Comparison of ENCODE assay signal across 1 cellular context in genomic region chr17:79845601-79845949, GRCh38.
TF ChIP-seq lines count a peak whose summit lies in the region.

No MANE protein-coding gene starts in this region.

TF ChIP-seq in K562, 482 proteins besides CTCF, POLR2A, EP300 and RAD21 (continued from another document and continues in another):
- TF ChIP-seq, protein P1, sequence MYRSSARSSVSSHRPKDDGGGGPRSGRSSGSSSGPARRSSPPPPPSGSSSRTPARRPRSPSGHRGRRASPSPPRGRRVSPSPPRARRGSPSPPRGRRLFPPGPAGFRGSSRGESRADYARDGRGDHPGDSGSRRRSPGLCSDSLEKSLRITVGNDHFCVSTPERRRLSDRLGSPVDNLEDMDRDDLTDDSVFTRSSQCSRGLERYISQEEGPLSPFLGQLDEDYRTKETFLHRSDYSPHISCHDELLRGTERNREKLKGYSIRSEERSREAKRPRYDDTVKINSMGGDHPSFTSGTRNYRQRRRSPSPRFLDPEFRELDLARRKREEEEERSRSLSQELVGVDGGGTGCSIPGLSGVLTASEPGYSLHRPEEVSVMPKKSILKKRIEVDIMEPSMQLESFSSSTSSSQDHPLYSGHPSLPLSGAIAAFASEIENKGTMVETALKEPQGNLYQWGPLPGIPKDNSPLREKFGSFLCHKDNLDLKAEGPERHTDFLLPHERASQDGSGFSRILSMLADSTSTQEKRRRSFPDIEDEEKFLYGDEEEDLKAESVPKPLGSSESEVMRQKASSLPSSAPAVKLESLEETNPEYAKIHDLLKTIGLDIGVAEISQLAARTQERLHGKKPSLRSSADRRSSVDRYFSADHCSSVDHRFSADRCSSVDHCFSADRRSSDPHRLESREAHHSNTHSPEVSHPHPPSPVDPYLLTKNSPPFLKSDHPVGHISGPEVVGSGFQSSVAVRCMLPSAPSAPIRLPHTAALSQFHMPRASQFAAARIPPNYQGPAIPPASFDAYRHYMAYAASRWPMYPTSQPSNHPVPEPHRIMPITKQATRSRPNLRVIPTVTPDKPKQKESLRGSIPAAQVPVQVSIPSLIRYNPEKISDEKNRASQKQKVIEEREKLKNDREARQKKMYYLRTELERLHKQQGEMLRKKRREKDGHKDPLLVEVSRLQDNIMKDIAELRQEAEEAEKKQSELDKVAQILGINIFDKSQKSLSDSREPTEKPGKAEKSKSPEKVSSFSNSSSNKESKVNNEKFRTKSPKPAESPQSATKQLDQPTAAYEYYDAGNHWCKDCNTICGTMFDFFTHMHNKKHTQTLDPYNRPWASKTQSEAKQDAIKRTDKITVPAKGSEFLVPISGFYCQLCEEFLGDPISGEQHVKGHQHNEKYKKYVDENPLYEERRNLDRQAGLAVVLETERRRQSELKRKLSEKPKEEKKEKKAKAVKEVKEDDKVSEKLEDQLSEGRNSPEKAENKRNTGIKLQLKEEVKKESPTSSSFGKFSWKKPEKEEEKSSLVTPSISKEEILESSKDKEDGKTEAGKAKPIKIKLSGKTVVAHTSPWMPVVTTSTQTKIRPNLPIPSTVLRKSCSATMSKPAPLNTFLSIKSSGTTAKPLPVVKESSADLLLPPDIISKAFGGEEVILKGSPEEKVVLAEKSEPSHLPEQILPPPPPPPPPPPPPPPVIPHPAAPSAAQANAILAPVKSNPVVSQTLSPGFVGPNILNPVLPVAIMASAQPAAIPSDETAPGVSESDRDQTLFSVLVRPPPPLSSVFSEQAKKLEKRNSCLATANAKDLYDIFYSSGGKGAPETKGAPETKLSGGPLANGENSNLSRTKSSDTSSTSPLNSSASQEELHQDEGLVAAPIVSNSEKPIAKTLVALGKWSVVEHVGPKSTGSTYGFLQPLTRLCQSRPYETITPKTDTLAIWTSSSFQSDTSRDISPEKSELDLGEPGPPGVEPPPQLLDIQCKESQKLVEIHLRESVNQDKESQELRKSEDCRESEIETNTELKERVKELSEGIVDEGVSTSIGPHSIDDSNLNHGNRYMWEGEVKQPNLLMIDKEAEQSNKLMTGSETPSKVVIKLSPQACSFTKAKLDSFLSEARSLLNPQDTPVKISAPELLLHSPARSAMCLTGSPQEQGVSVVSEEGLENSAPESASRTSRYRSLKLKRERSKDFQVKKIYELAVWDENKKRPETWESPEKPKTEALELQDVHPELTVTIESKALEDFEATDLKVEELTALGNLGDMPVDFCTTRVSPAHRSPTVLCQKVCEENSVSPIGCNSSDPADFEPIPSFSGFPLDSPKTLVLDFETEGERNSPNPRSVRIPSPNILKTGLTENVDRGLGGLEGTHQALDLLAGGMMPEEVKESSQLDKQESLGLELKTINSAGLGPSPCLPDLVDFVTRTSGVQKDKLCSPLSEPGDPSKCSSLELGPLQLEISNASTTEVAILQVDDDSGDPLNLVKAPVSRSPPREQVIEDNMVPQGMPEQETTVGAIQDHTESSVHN (IDR thresholded peaks at IDR 0.05; ENCODE audit: borderline replicate concordance in 1 of 2, low read depth in 1 of 2) = no peak
- TF ChIP-seq HDAC1 (IDR thresholded peaks at IDR 0.05) (no peak), ZNF395 (CRISPR knock-in tag; IDR thresholded peaks at IDR 0.05) (no peak), ZHX1 (conservative IDR thresholded peaks at IDR 0.05; ENCODE audit: low read length) (no peak), KDM2B (CRISPR knock-in tag; IDR thresholded peaks at IDR 0.05) (no peak), SREBF2 (CRISPR knock-in tag; IDR thresholded peaks at IDR 0.05) (no peak), BDP1 (IDR thresholded peaks at IDR 0.05; ENCODE audit: insufficient read depth, insufficient read length) (no peak), HCFC1 (IDR thresholded peaks at IDR 0.05; ENCODE audit: low read depth, low read length) (no peak), PHF8 (IDR thresholded peaks at IDR 0.05; ENCODE audit: borderline replicate concordance, low read length) (no peak; the same call in 1 of the 2 replicates), KAT8 (IDR thresholded peaks at IDR 0.05; ENCODE audit: low read depth) (no peak), PHF21A (IDR thresholded peaks at IDR 0.05; ENCODE audit: borderline replicate concordance, low read depth) (no peak), ZNF408 (CRISPR knock-in tag; IDR thresholded peaks at IDR 0.05; ENCODE audit: low read depth) (no peak), NFYB (IDR thresholded peaks at IDR 0.05; ENCODE audit: extremely low read depth, insufficient read length) (no peak), TBL1XR1 (IDR thresholded peaks at IDR 0.05; ENCODE audit: low read length in 2 of 2) (no peak), BRF1 (IDR thresholded peaks at IDR 0.05; ENCODE audit: borderline replicate concordance, extremely low read depth, insufficient read length) (no peak), SRSF7 (optimal IDR thresholded peaks at IDR 0.05; ENCODE audit: low read depth, low read length) (no peak), ZBTB17 (CRISPR knock-in tag; IDR thresholded peaks at IDR 0.05) (no peak)
- TF ChIP-seq, protein P2, sequence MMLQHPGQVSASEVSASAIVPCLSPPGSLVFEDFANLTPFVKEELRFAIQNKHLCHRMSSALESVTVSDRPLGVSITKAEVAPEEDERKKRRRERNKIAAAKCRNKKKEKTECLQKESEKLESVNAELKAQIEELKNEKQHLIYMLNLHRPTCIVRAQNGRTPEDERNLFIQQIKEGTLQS (IDR thresholded peaks at IDR 0.05) = no peak
- TF ChIP-seq, protein P2 (CRISPR knock-in tag; conservative IDR thresholded peaks at IDR 0.05) = no peak
- TF ChIP-seq, protein P3, sequence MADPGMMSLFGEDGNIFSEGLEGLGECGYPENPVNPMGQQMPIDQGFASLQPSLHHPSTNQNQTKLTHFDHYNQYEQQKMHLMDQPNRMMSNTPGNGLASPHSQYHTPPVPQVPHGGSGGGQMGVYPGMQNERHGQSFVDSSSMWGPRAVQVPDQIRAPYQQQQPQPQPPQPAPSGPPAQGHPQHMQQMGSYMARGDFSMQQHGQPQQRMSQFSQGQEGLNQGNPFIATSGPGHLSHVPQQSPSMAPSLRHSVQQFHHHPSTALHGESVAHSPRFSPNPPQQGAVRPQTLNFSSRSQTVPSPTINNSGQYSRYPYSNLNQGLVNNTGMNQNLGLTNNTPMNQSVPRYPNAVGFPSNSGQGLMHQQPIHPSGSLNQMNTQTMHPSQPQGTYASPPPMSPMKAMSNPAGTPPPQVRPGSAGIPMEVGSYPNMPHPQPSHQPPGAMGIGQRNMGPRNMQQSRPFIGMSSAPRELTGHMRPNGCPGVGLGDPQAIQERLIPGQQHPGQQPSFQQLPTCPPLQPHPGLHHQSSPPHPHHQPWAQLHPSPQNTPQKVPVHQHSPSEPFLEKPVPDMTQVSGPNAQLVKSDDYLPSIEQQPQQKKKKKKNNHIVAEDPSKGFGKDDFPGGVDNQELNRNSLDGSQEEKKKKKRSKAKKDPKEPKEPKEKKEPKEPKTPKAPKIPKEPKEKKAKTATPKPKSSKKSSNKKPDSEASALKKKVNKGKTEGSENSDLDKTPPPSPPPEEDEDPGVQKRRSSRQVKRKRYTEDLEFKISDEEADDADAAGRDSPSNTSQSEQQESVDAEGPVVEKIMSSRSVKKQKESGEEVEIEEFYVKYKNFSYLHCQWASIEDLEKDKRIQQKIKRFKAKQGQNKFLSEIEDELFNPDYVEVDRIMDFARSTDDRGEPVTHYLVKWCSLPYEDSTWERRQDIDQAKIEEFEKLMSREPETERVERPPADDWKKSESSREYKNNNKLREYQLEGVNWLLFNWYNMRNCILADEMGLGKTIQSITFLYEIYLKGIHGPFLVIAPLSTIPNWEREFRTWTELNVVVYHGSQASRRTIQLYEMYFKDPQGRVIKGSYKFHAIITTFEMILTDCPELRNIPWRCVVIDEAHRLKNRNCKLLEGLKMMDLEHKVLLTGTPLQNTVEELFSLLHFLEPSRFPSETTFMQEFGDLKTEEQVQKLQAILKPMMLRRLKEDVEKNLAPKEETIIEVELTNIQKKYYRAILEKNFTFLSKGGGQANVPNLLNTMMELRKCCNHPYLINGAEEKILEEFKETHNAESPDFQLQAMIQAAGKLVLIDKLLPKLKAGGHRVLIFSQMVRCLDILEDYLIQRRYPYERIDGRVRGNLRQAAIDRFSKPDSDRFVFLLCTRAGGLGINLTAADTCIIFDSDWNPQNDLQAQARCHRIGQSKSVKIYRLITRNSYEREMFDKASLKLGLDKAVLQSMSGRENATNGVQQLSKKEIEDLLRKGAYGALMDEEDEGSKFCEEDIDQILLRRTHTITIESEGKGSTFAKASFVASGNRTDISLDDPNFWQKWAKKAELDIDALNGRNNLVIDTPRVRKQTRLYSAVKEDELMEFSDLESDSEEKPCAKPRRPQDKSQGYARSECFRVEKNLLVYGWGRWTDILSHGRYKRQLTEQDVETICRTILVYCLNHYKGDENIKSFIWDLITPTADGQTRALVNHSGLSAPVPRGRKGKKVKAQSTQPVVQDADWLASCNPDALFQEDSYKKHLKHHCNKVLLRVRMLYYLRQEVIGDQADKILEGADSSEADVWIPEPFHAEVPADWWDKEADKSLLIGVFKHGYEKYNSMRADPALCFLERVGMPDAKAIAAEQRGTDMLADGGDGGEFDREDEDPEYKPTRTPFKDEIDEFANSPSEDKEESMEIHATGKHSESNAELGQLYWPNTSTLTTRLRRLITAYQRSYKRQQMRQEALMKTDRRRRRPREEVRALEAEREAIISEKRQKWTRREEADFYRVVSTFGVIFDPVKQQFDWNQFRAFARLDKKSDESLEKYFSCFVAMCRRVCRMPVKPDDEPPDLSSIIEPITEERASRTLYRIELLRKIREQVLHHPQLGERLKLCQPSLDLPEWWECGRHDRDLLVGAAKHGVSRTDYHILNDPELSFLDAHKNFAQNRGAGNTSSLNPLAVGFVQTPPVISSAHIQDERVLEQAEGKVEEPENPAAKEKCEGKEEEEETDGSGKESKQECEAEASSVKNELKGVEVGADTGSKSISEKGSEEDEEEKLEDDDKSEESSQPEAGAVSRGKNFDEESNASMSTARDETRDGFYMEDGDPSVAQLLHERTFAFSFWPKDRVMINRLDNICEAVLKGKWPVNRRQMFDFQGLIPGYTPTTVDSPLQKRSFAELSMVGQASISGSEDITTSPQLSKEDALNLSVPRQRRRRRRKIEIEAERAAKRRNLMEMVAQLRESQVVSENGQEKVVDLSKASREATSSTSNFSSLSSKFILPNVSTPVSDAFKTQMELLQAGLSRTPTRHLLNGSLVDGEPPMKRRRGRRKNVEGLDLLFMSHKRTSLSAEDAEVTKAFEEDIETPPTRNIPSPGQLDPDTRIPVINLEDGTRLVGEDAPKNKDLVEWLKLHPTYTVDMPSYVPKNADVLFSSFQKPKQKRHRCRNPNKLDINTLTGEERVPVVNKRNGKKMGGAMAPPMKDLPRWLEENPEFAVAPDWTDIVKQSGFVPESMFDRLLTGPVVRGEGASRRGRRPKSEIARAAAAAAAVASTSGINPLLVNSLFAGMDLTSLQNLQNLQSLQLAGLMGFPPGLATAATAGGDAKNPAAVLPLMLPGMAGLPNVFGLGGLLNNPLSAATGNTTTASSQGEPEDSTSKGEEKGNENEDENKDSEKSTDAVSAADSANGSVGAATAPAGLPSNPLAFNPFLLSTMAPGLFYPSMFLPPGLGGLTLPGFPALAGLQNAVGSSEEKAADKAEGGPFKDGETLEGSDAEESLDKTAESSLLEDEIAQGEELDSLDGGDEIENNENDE (IDR thresholded peaks at IDR 0.05; ENCODE audit: low read depth, low read length) = no peak
- TF ChIP-seq, protein P4, sequence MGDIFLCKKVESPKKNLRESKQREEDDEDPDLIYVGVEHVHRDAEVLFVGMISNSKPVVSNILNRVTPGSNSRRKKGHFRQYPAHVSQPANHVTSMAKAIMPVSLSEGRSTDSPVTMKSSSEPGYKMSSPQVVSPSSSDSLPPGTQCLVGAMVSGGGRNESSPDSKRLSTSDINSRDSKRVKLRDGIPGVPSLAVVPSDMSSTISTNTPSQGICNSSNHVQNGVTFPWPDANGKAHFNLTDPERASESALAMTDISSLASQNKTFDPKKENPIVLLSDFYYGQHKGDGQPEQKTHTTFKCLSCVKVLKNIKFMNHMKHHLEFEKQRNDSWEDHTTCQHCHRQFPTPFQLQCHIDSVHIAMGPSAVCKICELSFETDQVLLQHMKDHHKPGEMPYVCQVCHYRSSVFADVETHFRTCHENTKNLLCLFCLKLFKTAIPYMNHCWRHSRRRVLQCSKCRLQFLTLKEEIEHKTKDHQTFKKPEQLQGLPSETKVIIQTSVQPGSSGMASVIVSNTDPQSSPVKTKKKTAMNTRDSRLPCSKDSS (IDR thresholded peaks at IDR 0.05; ENCODE audit: low read depth, partially characterized antibody) = no peak
